10 cellular contexts compared by ENCODE assay signal in the genomic region with DNA sequence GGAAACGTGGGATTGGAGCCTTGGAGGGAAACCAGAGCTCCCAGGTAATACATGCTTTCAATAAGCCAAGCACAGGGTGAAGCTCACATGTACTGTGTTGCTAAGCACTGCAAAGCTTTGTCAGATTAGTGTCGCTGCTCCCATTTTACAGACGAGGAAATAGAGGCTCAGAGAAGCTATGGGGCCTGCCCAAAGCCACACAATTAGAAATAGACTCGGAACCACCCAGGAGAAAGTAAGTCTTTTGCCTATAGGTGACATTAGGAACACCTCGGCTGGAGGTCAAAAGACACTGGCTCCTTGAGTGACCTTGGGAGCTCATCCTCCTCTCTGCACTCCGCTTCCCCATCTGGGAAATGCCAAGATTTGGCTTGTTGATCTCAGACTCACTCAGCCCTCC.
"Had no signal": no experiment of that assay in that cellular context is flagged by ENCODE, and none has a peak within 500 bp of the region (broad histone marks: within the 10 kb centered on the region; RNA-seq: fewer than 3 reads in every experiment).

No MANE protein-coding gene starts in this region.

- H3K9ac ChIP-seq: GM23248 had no signal

- H3K4me3 Mint-ChIP-seq: H9, HFFc6 had no signal

- H2AFZ ChIP-seq: GM23248 had no signal

- H3K4me3 ChIP-seq: GM23248, HAP-1 had no signal

- H3K27ac ChIP-seq: GM23248 had no signal

- H3K27ac Mint-ChIP-seq: H9, HFFc6 had no signal

- DNase-seq: GM23248, GOT3, H7, H9, HCEC 1CT, HFFc6 had no signal

- H3K4me1 ChIP-seq: HAP-1 had no signal

- H3K9me3 Mint-ChIP-seq: H9 had no signal

- ATAC-seq: HCT116 had no signal

- H3K9me3 ChIP-seq: HAP-1 had no signal

- FAIRE-seq: H1, H54 had no signal

- H3K36me3 ChIP-seq: HAP-1 had no signal
